In the genomic region with DNA sequence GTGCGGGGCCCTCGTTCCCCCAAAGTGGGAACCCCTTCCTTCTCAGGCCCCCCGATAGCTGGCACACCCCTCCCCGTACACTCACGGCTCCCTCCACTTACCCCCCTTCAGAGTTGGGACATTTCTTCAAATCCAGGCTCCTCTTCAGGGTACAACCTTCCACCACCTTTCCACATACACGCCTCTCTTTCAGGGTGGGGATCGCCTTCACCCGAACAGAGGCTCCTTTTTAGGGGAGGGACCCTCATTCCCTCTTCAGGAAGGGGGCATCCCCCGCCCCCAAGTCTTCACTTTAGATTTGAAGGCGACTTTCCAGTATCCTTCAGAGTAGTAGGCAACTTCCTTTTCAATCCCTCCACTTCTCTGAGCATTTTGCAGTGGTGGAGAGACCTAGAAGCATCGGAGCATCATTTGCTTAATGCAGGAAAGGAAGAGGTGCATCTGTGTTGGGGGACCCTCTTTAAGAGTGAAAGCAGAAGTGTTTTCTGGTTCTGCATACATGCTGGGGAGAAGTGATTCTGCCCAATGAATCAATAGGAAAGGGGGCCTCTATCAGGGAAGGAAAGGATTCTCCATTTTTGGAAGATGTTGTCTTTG, we compare ENCODE assay signal across 8 cellular contexts. TPM values are rescaled to one million over a fixed set of nuclear protein-coding genes. Genes with fewer than 3 reads are reported as not detected.
A peak's percentile ranks its signal among the peaks of the same experiment; 100 is the strongest.
DNase-seq lines count a peak whose midpoint lies in the region; ATAC-seq lines count a peak whose summit lies in the region.

No MANE protein-coding gene starts in this region.

- DNase-seq in EH (ENCODE audit: low read depth) (peak; percentile 26), NCI-H226 (no peak), NCI-H2107 treated with DMSO at 0.1 percent for 48 hours (lab: John Stamatoyannopoulos, UW; ENCODE audit: unreplicated experiment) (no peak)
- DNase-seq in activated T-helper 1 cell treated with anti-CD3 and anti-CD28 coated beads, Interleukin-12 subunit alpha, Interleukin-12 subunit beta, Interleukin-2, Interleukin-4 antibody, amounts not matched to agents 30 ng/mL and 10 ng/mL and 1 ng/mL, durations not matched to agents 14 hours and 24 hours and 36 hours (ENCODE audit: low spot score): peak; percentile 19

- peak overlapping the region; percentile 68 to 95 (median 89) for H3K9ac ChIP-seq in subcutaneous abdominal adipose tissue (ENCODE audit: low read length in 5 of 5)

- H3K9me3 ChIP-seq in iPS-18c (ENCODE audit: control insufficient read depth, insufficient read depth, low read length): no peaks in the 10 kb centered on the region
- no peaks in the 10 kb centered on the region for H3K9me3 ChIP-seq in subcutaneous abdominal adipose tissue (ENCODE audit: control insufficient read depth in 5 of 5, low read length in 5 of 5)

- ATAC-seq in GM19467 (IDR thresholded peaks at IDR 0.05; ENCODE audit: unreplicated experiment) (peak; percentile 27), HG03558 (IDR thresholded peaks at IDR 0.05; ENCODE audit: extremely low read depth, unreplicated experiment) (peak; percentile 1)

- H3K4me1 Mint-ChIP-seq in activated T-helper 1 cell treated with anti-CD3 and anti-CD28 coated beads, Interleukin-12 subunit alpha, Interleukin-12 subunit beta, Interleukin-2, Interleukin-4 antibody, amounts not matched to agents 30 ng/mL and 10 ng/mL and 1 ng/mL, durations not matched to agents 14 hours and 24 hours and 36 hours (ENCODE audit: low read depth): peaks cover 9% of the 10 kb centered on the region

- peak overlapping the region; percentile 64 for H3K27ac ChIP-seq in subcutaneous abdominal adipose tissue (ENCODE audit: low read depth, low read length)

- H3K4me3 ChIP-seq in iPS-18c (ENCODE audit: insufficient read depth, low read depth, low read length) (peak overlapping the region; percentile 75), subcutaneous abdominal adipose tissue (ENCODE audit: low read depth in 1 of 5, low read length in 5 of 5) (peak overlapping the region; percentile 86 to 94 (median 89))

- no peaks in the 10 kb centered on the region for H3K9me3 Mint-ChIP-seq in activated T-helper 1 cell treated with anti-CD3 and anti-CD28 coated beads, Interleukin-12 subunit alpha, Interleukin-12 subunit beta, Interleukin-2, Interleukin-4 antibody, amounts not matched to agents 30 ng/mL and 10 ng/mL and 1 ng/mL, durations not matched to agents 14 hours and 24 hours and 36 hours

- H3K4me1 ChIP-seq in subcutaneous abdominal adipose tissue (ENCODE audit: control insufficient read depth in 5 of 5, insufficient read depth in 5 of 5, low read length in 5 of 5): peaks cover 2 to 34% (median 28%) of the 10 kb centered on the region in 5 donors

- no peaks in the 10 kb centered on the region for H3K27me3 Mint-ChIP-seq in activated T-helper 1 cell treated with anti-CD3 and anti-CD28 coated beads, Interleukin-12 subunit alpha, Interleukin-12 subunit beta, Interleukin-2, Interleukin-4 antibody, amounts not matched to agents 30 ng/mL and 10 ng/mL and 1 ng/mL, durations not matched to agents 14 hours and 24 hours and 36 hours (ENCODE audit: insufficient read depth)

- H3K27me3 ChIP-seq in subcutaneous abdominal adipose tissue (ENCODE audit: control insufficient read depth in 5 of 5, insufficient read depth in 4 of 5, low read length in 5 of 5): no peaks in the 10 kb centered on the region

- H3K27ac Mint-ChIP-seq in activated T-helper 1 cell treated with anti-CD3 and anti-CD28 coated beads, Interleukin-12 subunit alpha, Interleukin-12 subunit beta, Interleukin-2, Interleukin-4 antibody, amounts not matched to agents 30 ng/mL and 10 ng/mL and 1 ng/mL, durations not matched to agents 14 hours and 24 hours and 36 hours: no peak overlapping the region

- no peak overlapping the region for H3K4me3 Mint-ChIP-seq in activated T-helper 1 cell treated with anti-CD3 and anti-CD28 coated beads, Interleukin-12 subunit alpha, Interleukin-12 subunit beta, Interleukin-2, Interleukin-4 antibody, amounts not matched to agents 30 ng/mL and 10 ng/mL and 1 ng/mL, durations not matched to agents 14 hours and 24 hours and 36 hours

- intact Hi-C loops in activated T-helper 1 cell treated with anti-CD3 and anti-CD28 coated beads, Interleukin-12 subunit alpha, Interleukin-12 subunit beta, Interleukin-2, Interleukin-4 antibody, amounts not matched to agents 30 ng/mL and 10 ng/mL and 1 ng/mL, durations not matched to agents 14 hours and 24 hours and 36 hours (cut with micrococcal nuclease): loop anchor here (1.0 to 2.0 kb wide), 7 partner anchors 37 to 329 kb away; a partner anchor contains a TSS

- H3K36me3 ChIP-seq in subcutaneous abdominal adipose tissue (ENCODE audit: control insufficient read depth in 5 of 5, insufficient read depth in 5 of 5, low read length in 5 of 5): no peaks in the 10 kb centered on the region

- H3K36me3 Mint-ChIP-seq in activated T-helper 1 cell treated with anti-CD3 and anti-CD28 coated beads, Interleukin-12 subunit alpha, Interleukin-12 subunit beta, Interleukin-2, Interleukin-4 antibody, amounts not matched to agents 30 ng/mL and 10 ng/mL and 1 ng/mL, durations not matched to agents 14 hours and 24 hours and 36 hours (ENCODE audit: low read depth): peaks cover 9% of the 10 kb centered on the region

RNA-seq across cellular contexts. Expression of a gene that starts 0.8 kb away (rescaled TPM):
- 56.7 and 58.9 TPM in 2 replicates for total RNA-seq in activated T-helper 1 cell treated with anti-CD3 and anti-CD28 coated beads, Interleukin-12 subunit alpha, Interleukin-12 subunit beta, Interleukin-2, Interleukin-4 antibody, amounts not matched to agents 30 ng/mL and 10 ng/mL and 1 ng/mL, durations not matched to agents 14 hours and 24 hours and 36 hours

Comparison
In these comparisons a context has a peak if more than half of its experiments do, and no peak if none do; other contexts are left out.
1. DNase-seq: peak in EH (single experiment) and activated T-helper 1 cell treated with anti-CD3 and anti-CD28 coated beads, Interleukin-12 subunit alpha, Interleukin-12 subunit beta, Interleukin-2, Interleukin-4 antibody, amounts not matched to agents 30 ng/mL and 10 ng/mL and 1 ng/mL, durations not matched to agents 14 hours and 24 hours and 36 hours (single experiment); none in NCI-H226 (single experiment) and NCI-H2107 treated with DMSO at 0.1 percent for 48 hours (single experiment).